ENCODE assay signal across 20 cellular contexts in the genomic region with DNA sequence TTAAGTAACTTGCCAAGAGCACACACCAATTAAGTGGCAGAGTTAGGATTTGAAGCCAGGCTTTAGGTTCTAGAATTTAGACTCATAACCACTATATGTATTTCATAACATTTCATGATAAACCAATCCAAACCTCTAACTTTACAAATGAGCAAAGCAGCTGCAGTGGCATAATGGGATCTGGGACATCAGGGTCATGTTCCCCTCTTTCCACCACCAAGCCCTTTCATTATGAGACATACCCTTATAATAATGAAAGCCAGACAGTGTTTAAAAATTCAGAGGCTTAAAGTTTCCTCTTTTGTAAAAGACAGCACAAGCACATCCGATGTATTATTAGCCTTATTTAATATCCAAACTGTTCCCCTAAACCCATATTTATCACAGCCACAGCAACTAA. TPM values are rescaled to one million over a fixed set of nuclear protein-coding genes. Genes with fewer than 3 reads are reported as not detected.
DNase-seq lines count a peak whose midpoint lies in the region; ATAC-seq, FAIRE-seq and TF ChIP-seq lines count a peak whose summit lies in the region.
"Had no signal": no experiment of that assay in that cellular context is flagged by ENCODE, and none has a peak within 500 bp of the region (broad histone marks: within the 10 kb centered on the region; RNA-seq: fewer than 3 reads in every experiment).

No MANE protein-coding gene starts in this region.

- H3F3A ChIP-seq in DOHH2 (ENCODE audit: control insufficient read depth, insufficient read depth) = no peaks in the 10 kb centered on the region

- H3K4me1 ChIP-seq in DOHH2 (ENCODE audit: control insufficient read depth, low read length) = peaks cover 9% of the 10 kb centered on the region
- H3K4me1 ChIP-seq in skeletal muscle satellite cell (ENCODE audit: control insufficient read depth, insufficient read depth, low read length) = peaks cover 23% of the 10 kb centered on the region
- H3K4me1 ChIP-seq in pancreas = no peaks in the 10 kb centered on the region
- H3K4me1 ChIP-seq: Peyer's patch had no signal

- no peaks in the 10 kb centered on the region for H4K20me1 ChIP-seq in DOHH2 (ENCODE audit: control insufficient read depth, insufficient read depth, low read depth, low read length)

- H3K36me3 Mint-ChIP-seq in glutamatergic neuron (ENCODE audit: unreplicated experiment) = no peaks in the 10 kb centered on the region

- no peaks in the 10 kb centered on the region for H3K9me2 ChIP-seq in DOHH2 (replicated peaks; ENCODE audit: control insufficient read depth, low read length)

- FAIRE-seq in pancreas (lab: Jason Lieb, UNC) = no peak
- FAIRE-seq: H1 had no signal

- intact Hi-C loops in pancreas (cut with DNase I) = no loop called here

- H3K4me2 ChIP-seq in DOHH2 (ENCODE audit: low read length) = peak overlapping the region; percentile 31
- H3K4me2 ChIP-seq in skeletal muscle satellite cell (ENCODE audit: low read length) = peak overlapping the region; percentile 27

- H3K9me3 ChIP-seq in DOHH2 (ENCODE audit: control insufficient read depth, insufficient read depth, low read length) = no peaks in the 10 kb centered on the region
- no peaks in the 10 kb centered on the region for H3K9me3 ChIP-seq in skeletal muscle satellite cell (replicated peaks; ENCODE audit: low read length)
- no peaks in the 10 kb centered on the region for H3K9me3 ChIP-seq in pancreas
- H3K9me3 ChIP-seq: Peyer's patch had no signal

- no peak overlapping the region for H3K27ac ChIP-seq in DOHH2 (ENCODE audit: low read depth, low read length)
- no peak overlapping the region for H3K27ac ChIP-seq in coronary artery
- no peak overlapping the region for H3K27ac ChIP-seq in pancreas
- H3K27ac ChIP-seq: Peyer's patch had no signal

- H3K9ac ChIP-seq in skeletal muscle satellite cell (ENCODE audit: low read depth, low read length) = peak overlapping the region; percentile 27

- peak; percentile 36 for DNase-seq in LHCN-M2 (ENCODE audit: low read depth)
- no peak for DNase-seq in coronary artery (ENCODE audit: low spot score)
- no peak for DNase-seq in glutamatergic neuron
- no peak for DNase-seq in pancreas
- DNase-seq: AML-193, DMS53, KG1, MM.1S, NCI-H1105, NCI-H1694 treated with DMSO at 0.1 percent for 48 hours, NCI-H345, NCI-H526 treated with DMSO at 0.1 percent for 48 hours, Peyer's patch, SHP77 had no signal

- H3K4me3 ChIP-seq in DOHH2 (ENCODE audit: low read length) = no peak overlapping the region
- H3K4me3 ChIP-seq in coronary artery = peak overlapping the region; percentile 16
- H3K4me3 ChIP-seq in skeletal muscle satellite cell (ENCODE audit: low read length) = no peak overlapping the region
- no peak overlapping the region for H3K4me3 ChIP-seq in pancreas
- H3K4me3 ChIP-seq: Peyer's patch had no signal

- no peak for TF ChIP-seq CTCF in DOHH2 (IDR thresholded peaks at IDR 0.05; ENCODE audit: low read depth, low read length, poor library complexity, severe bottlenecking)
- TF ChIP-seq CTCF in coronary artery (IDR thresholded peaks at IDR 0.05) = no peak
- TF ChIP-seq CTCF in glutamatergic neuron (IDR thresholded peaks at IDR 0.05; ENCODE audit: partially characterized antibody, unreplicated experiment) = no peak
- no peak for TF ChIP-seq CTCF in pancreas (IDR thresholded peaks at IDR 0.05)

- 48 to 54% methylated on average over 1 of the region's 1 CpG for WGBS in pancreas, 2 donors

- H3K36me3 ChIP-seq in DOHH2 (ENCODE audit: control insufficient read depth, low read length) (no peaks in the 10 kb centered on the region), skeletal muscle satellite cell (ENCODE audit: insufficient read depth, low read length) (no peaks in the 10 kb centered on the region), pancreas (no peaks in the 10 kb centered on the region)
- H3K36me3 ChIP-seq: Peyer's patch had no signal

- peaks cover 2% of the 10 kb centered on the region for H3K27me3 Mint-ChIP-seq in glutamatergic neuron (ENCODE audit: unreplicated experiment)

- no peak for ATAC-seq in GM19023 (IDR thresholded peaks at IDR 0.05; ENCODE audit: unreplicated experiment)
- no peak for ATAC-seq in HG02571 (IDR thresholded peaks at IDR 0.05; ENCODE audit: unreplicated experiment)
- no peak for ATAC-seq in pancreas

- H3K27ac Mint-ChIP-seq in glutamatergic neuron (ENCODE audit: unreplicated experiment) = no peak overlapping the region

- peaks cover 6% of the 10 kb centered on the region for H3K4me1 Mint-ChIP-seq in glutamatergic neuron (ENCODE audit: low read depth, unreplicated experiment)

- H3K27me3 ChIP-seq in DOHH2 (ENCODE audit: control insufficient read depth, low read length) (no peaks in the 10 kb centered on the region), skeletal muscle satellite cell (ENCODE audit: control insufficient read depth, insufficient read depth, low read length) (no peaks in the 10 kb centered on the region), pancreas (peaks cover 0 to 7% (median 0%) of the 10 kb centered on the region in 4 donors)
- H3K27me3 ChIP-seq: Peyer's patch had no signal

- no peaks in the 10 kb centered on the region for H3K79me2 ChIP-seq in DOHH2 (ENCODE audit: control insufficient read depth, low read length)

- H3K9me3 Mint-ChIP-seq in glutamatergic neuron (ENCODE audit: unreplicated experiment) = peaks cover 2% of the 10 kb centered on the region

- H3K4me3 Mint-ChIP-seq in glutamatergic neuron (ENCODE audit: unreplicated experiment) = no peak overlapping the region

RNA-seq across cellular contexts. Expression of a gene that starts 28.3 kb away (rescaled TPM):
- total RNA-seq in LHCN-M2 (2014; rRNA removed) (not detected in 2 replicates), glutamatergic neuron (ENCODE audit: unreplicated experiment) (not detected), pancreas (not detected)
- polyA plus RNA-seq in LHCN-M2 (2012) = not detected
- total RNA-seq in skeletal muscle satellite cell (2012; rRNA removed) = not detected in 2 replicates
- not detected for polyA plus RNA-seq in pancreas
- total RNA-seq: A673, H1, Peyer's patch had no signal
- polyA plus RNA-seq: H1 had no signal
